2 cellular contexts compared by ENCODE assay signal in genomic region chr9:89374176-89374575, GRCh38.
TF ChIP-seq lines count a peak whose summit lies in the region.

No MANE protein-coding gene starts in this region.

TF ChIP-seq in GM23338, 12 proteins besides CTCF, POLR2A, EP300 and RAD21 (continued from another document):
- TF ChIP-seq ZNF462 (CRISPR knock-in tag; IDR thresholded peaks at IDR 0.05), result no peak

TF ChIP-seq in SK-N-SH treated with all-trans-retinoic acid at 6 μM for 48 hours, 23 proteins besides CTCF, POLR2A, EP300 and RAD21 (continued from another document):
- TF ChIP-seq TSHZ2 (CRISPR knock-in tag; IDR thresholded peaks at IDR 0.05) (no peak), ZFP30 (CRISPR knock-in tag; IDR thresholded peaks at IDR 0.05) (no peak), OSR1 (CRISPR knock-in tag; IDR thresholded peaks at IDR 0.05) (no peak), CSDC2 (CRISPR knock-in tag; IDR thresholded peaks at IDR 0.05) (no peak), ARNTL (CRISPR knock-in tag; IDR thresholded peaks at IDR 0.05; ENCODE audit: borderline replicate concordance, low read depth) (no peak), SNAI2 (CRISPR knock-in tag; IDR thresholded peaks at IDR 0.05) (no peak), ZFP3 (CRISPR knock-in tag; IDR thresholded peaks at IDR 0.05) (no peak), CSRNP3 (CRISPR knock-in tag; IDR thresholded peaks at IDR 0.05) (no peak), ZNF565 (CRISPR knock-in tag; conservative IDR thresholded peaks at IDR 0.05; ENCODE audit: low read depth) (no peak), CREB5 (CRISPR knock-in tag; IDR thresholded peaks at IDR 0.05; ENCODE audit: low read depth) (no peak), ZC3H10 (CRISPR knock-in tag; IDR thresholded peaks at IDR 0.05) (no peak), ZNF70 (CRISPR knock-in tag; IDR thresholded peaks at IDR 0.05) (no peak)
